1 cellular context compared by ENCODE assay signal in the genomic region with DNA sequence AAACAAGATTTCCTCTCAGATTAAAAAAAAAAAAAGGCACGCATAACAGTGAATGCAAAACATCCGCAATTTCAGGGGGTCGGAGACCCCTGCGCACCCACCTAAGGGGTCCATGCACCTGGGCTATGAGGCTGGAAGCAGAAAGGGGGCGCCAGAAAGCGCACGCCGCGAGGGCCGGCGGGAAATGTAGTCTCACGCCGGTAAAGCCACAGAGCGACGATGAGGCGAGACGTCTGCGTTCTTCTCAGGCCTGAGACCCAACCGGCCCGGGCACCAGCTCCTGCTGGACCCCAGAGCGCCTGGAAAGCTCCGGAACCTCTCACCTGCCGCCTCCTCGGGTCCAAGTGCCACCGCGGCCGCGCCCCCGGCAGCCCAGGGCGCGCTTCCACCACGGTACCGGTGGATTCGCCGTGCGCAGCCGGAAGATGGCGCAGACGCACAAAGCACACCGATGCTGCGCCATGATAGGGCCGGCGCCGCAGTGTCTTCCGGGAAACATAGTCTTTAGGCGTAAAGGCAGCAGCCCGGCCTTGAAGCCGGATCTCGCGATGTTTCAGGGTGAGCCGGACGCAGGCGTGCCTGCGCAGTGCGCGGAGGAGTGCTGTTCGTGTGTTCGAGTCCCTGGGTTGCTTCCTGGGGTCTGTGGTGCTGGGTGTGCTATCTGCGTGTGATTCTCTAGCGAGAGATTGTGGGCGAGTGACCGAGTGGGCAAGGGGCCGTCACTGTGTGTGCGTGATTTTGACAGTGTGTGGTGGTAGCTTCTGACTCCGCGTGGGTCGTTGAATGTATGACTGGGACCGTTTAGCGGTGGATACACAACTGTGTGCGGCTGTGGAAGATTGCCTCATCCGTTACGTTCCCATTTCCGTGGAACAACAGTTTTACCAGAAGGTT.
TF ChIP-seq lines count a peak whose summit lies in the region.

A gene (minus strand): TSS at position 416 of the 894 bp plus-strand sequence. CDS start 1,782 bp downstream, outside the sequence.

TF ChIP-seq in K562, 482 proteins besides CTCF, POLR2A, EP300 and RAD21 (continued from another document and continues in another):
- TF ChIP-seq YY1 (IDR thresholded peaks at IDR 0.05; ENCODE audit: borderline replicate concordance in 1 of 3, control insufficient read depth in 1 of 3, extremely low read depth in 1 of 3, insufficient read depth in 3 of 3, insufficient read length in 1 of 3, insufficient replicate concordance in 2 of 3, low read depth in 1 of 3, low read length in 2 of 3) (peak; percentile 59 to 87 (median 75)), ZNF232 (CRISPR knock-in tag; IDR thresholded peaks at IDR 0.05) (no peak), FOXJ2 (tag; IDR thresholded peaks at IDR 0.05) (no peak; the same call in none of the 2 replicates), ETV1 (tag; conservative IDR thresholded peaks at IDR 0.05; ENCODE audit: low read depth) (no peak; the same call in 1 of the 2 replicates), KLF13 (tag; IDR thresholded peaks at IDR 0.05; ENCODE audit: borderline replicate concordance, low read depth) (peak; percentile 65), ARNT (IDR thresholded peaks at IDR 0.05) (no peak), TEAD2 (tag; IDR thresholded peaks at IDR 0.05) (no peak), RBM15 (IDR thresholded peaks at IDR 0.05; ENCODE audit: insufficient read depth, low read length) (no peak), SMAD2 (IDR thresholded peaks at IDR 0.05; ENCODE audit: low read depth, low read length) (no peak), LARP7 (IDR thresholded peaks at IDR 0.05) (no peak), PHB2 (IDR thresholded peaks at IDR 0.05; ENCODE audit: low read depth) (no peak), MCM2 (IDR thresholded peaks at IDR 0.05; ENCODE audit: low read depth) (no peak), CXXC5 (CRISPR knock-in tag; IDR thresholded peaks at IDR 0.05) (peak; percentile 93), ZNF695 (CRISPR knock-in tag; IDR thresholded peaks at IDR 0.05) (no peak), NCOA4 (IDR thresholded peaks at IDR 0.05; ENCODE audit: partially characterized antibody) (no peak), EGR1 (conservative IDR thresholded peaks at IDR 0.05) (0 out of 2 replicates have a peak, but pooled peaks have one; percentile 24), SMARCA4 (IDR thresholded peaks at IDR 0.05) (no peak), ZNF717 (CRISPR knock-in tag; IDR thresholded peaks at IDR 0.05) (no peak), MCM3 (IDR thresholded peaks at IDR 0.05) (no peak), SMARCC2 (IDR thresholded peaks at IDR 0.05; ENCODE audit: low read depth) (no peak), ZNF707 (CRISPR knock-in tag; conservative IDR thresholded peaks at IDR 0.05) (no peak), DACH1 (IDR thresholded peaks at IDR 0.05; ENCODE audit: partially characterized antibody) (no peak), ZNF589 (CRISPR knock-in tag; IDR thresholded peaks at IDR 0.05; ENCODE audit: low read depth) (no peak), ZNF282 (CRISPR knock-in tag; IDR thresholded peaks at IDR 0.05) (no peak), XRCC4 (IDR thresholded peaks at IDR 0.05; ENCODE audit: extremely low read depth, insufficient read depth, insufficient read length) (no peak), NR2C1 (IDR thresholded peaks at IDR 0.05) (peak; percentile 24; the same call in 1 of the 2 replicates), NR2C1 (tag; IDR thresholded peaks at IDR 0.05) (peak; percentile 60), RAD51 (IDR thresholded peaks at IDR 0.05; ENCODE audit: borderline replicate concordance, low read depth) (no peak)
- TF ChIP-seq, protein P1, sequence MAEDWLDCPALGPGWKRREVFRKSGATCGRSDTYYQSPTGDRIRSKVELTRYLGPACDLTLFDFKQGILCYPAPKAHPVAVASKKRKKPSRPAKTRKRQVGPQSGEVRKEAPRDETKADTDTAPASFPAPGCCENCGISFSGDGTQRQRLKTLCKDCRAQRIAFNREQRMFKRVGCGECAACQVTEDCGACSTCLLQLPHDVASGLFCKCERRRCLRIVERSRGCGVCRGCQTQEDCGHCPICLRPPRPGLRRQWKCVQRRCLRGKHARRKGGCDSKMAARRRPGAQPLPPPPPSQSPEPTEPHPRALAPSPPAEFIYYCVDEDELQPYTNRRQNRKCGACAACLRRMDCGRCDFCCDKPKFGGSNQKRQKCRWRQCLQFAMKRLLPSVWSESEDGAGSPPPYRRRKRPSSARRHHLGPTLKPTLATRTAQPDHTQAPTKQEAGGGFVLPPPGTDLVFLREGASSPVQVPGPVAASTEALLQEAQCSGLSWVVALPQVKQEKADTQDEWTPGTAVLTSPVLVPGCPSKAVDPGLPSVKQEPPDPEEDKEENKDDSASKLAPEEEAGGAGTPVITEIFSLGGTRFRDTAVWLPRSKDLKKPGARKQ (CRISPR knock-in tag; IDR thresholded peaks at IDR 0.05), result peak; percentile 95
- TF ChIP-seq, protein P2, sequence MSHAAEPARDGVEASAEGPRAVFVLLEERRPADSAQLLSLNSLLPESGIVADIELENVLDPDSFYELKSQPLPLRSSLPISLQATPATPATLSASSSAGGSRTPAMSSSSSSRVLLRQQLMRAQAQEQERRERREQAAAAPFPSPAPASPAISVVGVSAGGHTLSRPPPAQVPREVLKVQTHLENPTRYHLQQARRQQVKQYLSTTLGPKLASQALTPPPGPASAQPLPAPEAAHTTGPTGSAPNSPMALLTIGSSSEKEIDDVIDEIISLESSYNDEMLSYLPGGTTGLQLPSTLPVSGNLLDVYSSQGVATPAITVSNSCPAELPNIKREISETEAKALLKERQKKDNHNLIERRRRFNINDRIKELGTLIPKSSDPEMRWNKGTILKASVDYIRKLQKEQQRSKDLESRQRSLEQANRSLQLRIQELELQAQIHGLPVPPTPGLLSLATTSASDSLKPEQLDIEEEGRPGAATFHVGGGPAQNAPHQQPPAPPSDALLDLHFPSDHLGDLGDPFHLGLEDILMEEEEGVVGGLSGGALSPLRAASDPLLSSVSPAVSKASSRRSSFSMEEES (CRISPR knock-in tag; IDR thresholded peaks at IDR 0.05), result no peak
- TF ChIP-seq, protein P3, sequence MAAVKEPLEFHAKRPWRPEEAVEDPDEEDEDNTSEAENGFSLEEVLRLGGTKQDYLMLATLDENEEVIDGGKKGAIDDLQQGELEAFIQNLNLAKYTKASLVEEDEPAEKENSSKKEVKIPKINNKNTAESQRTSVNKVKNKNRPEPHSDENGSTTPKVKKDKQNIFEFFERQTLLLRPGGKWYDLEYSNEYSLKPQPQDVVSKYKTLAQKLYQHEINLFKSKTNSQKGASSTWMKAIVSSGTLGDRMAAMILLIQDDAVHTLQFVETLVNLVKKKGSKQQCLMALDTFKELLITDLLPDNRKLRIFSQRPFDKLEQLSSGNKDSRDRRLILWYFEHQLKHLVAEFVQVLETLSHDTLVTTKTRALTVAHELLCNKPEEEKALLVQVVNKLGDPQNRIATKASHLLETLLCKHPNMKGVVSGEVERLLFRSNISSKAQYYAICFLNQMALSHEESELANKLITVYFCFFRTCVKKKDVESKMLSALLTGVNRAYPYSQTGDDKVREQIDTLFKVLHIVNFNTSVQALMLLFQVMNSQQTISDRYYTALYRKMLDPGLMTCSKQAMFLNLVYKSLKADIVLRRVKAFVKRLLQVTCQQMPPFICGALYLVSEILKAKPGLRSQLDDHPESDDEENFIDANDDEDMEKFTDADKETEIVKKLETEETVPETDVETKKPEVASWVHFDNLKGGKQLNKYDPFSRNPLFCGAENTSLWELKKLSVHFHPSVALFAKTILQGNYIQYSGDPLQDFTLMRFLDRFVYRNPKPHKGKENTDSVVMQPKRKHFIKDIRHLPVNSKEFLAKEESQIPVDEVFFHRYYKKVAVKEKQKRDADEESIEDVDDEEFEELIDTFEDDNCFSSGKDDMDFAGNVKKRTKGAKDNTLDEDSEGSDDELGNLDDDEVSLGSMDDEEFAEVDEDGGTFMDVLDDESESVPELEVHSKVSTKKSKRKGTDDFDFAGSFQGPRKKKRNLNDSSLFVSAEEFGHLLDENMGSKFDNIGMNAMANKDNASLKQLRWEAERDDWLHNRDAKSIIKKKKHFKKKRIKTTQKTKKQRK (IDR thresholded peaks at IDR 0.05; ENCODE audit: borderline replicate concordance, low read depth, low read length), result no peak
- TF ChIP-seq, protein P4, sequence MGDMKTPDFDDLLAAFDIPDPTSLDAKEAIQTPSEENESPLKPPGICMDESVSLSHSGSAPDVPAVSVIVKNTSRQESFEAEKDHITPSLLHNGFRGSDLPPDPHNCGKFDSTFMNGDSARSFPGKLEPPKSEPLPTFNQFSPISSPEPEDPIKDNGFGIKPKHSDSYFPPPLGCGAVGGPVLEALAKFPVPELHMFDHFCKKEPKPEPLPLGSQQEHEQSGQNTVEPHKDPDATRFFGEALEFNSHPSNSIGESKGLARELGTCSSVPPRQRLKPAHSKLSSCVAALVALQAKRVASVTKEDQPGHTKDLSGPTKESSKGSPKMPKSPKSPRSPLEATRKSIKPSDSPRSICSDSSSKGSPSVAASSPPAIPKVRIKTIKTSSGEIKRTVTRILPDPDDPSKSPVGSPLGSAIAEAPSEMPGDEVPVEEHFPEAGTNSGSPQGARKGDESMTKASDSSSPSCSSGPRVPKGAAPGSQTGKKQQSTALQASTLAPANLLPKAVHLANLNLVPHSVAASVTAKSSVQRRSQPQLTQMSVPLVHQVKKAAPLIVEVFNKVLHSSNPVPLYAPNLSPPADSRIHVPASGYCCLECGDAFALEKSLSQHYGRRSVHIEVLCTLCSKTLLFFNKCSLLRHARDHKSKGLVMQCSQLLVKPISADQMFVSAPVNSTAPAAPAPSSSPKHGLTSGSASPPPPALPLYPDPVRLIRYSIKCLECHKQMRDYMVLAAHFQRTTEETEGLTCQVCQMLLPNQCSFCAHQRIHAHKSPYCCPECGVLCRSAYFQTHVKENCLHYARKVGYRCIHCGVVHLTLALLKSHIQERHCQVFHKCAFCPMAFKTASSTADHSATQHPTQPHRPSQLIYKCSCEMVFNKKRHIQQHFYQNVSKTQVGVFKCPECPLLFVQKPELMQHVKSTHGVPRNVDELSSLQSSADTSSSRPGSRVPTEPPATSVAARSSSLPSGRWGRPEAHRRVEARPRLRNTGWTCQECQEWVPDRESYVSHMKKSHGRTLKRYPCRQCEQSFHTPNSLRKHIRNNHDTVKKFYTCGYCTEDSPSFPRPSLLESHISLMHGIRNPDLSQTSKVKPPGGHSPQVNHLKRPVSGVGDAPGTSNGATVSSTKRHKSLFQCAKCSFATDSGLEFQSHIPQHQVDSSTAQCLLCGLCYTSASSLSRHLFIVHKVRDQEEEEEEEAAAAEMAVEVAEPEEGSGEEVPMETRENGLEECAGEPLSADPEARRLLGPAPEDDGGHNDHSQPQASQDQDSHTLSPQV (IDR thresholded peaks at IDR 0.05), result no peak
- TF ChIP-seq, protein P5, sequence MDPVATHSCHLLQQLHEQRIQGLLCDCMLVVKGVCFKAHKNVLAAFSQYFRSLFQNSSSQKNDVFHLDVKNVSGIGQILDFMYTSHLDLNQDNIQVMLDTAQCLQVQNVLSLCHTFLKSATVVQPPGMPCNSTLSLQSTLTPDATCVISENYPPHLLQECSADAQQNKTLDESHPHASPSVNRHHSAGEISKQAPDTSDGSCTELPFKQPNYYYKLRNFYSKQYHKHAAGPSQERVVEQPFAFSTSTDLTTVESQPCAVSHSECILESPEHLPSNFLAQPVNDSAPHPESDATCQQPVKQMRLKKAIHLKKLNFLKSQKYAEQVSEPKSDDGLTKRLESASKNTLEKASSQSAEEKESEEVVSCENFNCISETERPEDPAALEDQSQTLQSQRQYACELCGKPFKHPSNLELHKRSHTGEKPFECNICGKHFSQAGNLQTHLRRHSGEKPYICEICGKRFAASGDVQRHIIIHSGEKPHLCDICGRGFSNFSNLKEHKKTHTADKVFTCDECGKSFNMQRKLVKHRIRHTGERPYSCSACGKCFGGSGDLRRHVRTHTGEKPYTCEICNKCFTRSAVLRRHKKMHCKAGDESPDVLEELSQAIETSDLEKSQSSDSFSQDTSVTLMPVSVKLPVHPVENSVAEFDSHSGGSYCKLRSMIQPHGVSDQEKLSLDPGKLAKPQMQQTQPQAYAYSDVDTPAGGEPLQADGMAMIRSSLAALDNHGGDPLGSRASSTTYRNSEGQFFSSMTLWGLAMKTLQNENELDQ (CRISPR knock-in tag; IDR thresholded peaks at IDR 0.05; ENCODE audit: borderline replicate concordance), result no peak
- TF ChIP-seq, protein P6, sequence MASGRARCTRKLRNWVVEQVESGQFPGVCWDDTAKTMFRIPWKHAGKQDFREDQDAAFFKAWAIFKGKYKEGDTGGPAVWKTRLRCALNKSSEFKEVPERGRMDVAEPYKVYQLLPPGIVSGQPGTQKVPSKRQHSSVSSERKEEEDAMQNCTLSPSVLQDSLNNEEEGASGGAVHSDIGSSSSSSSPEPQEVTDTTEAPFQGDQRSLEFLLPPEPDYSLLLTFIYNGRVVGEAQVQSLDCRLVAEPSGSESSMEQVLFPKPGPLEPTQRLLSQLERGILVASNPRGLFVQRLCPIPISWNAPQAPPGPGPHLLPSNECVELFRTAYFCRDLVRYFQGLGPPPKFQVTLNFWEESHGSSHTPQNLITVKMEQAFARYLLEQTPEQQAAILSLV (tag; IDR thresholded peaks at IDR 0.05), result no peak
- TF ChIP-seq, protein P7, sequence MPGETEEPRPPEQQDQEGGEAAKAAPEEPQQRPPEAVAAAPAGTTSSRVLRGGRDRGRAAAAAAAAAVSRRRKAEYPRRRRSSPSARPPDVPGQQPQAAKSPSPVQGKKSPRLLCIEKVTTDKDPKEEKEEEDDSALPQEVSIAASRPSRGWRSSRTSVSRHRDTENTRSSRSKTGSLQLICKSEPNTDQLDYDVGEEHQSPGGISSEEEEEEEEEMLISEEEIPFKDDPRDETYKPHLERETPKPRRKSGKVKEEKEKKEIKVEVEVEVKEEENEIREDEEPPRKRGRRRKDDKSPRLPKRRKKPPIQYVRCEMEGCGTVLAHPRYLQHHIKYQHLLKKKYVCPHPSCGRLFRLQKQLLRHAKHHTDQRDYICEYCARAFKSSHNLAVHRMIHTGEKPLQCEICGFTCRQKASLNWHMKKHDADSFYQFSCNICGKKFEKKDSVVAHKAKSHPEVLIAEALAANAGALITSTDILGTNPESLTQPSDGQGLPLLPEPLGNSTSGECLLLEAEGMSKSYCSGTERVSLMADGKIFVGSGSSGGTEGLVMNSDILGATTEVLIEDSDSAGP (CRISPR knock-in tag; IDR thresholded peaks at IDR 0.05), result no peak
- TF ChIP-seq, protein P8, sequence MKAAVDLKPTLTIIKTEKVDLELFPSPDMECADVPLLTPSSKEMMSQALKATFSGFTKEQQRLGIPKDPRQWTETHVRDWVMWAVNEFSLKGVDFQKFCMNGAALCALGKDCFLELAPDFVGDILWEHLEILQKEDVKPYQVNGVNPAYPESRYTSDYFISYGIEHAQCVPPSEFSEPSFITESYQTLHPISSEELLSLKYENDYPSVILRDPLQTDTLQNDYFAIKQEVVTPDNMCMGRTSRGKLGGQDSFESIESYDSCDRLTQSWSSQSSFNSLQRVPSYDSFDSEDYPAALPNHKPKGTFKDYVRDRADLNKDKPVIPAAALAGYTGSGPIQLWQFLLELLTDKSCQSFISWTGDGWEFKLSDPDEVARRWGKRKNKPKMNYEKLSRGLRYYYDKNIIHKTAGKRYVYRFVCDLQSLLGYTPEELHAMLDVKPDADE (conservative IDR thresholded peaks at IDR 0.05; ENCODE audit: control insufficient read depth, low read depth, low read length), result peak; percentile 94
- TF ChIP-seq, protein P9, sequence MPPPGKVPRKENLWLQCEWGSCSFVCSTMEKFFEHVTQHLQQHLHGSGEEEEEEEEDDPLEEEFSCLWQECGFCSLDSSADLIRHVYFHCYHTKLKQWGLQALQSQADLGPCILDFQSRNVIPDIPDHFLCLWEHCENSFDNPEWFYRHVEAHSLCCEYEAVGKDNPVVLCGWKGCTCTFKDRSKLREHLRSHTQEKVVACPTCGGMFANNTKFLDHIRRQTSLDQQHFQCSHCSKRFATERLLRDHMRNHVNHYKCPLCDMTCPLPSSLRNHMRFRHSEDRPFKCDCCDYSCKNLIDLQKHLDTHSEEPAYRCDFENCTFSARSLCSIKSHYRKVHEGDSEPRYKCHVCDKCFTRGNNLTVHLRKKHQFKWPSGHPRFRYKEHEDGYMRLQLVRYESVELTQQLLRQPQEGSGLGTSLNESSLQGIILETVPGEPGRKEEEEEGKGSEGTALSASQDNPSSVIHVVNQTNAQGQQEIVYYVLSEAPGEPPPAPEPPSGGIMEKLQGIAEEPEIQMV (tag; conservative IDR thresholded peaks at IDR 0.05; ENCODE audit: low read depth), result no peak
